ENCODE assay signal across 16 cellular contexts in the genomic region with DNA sequence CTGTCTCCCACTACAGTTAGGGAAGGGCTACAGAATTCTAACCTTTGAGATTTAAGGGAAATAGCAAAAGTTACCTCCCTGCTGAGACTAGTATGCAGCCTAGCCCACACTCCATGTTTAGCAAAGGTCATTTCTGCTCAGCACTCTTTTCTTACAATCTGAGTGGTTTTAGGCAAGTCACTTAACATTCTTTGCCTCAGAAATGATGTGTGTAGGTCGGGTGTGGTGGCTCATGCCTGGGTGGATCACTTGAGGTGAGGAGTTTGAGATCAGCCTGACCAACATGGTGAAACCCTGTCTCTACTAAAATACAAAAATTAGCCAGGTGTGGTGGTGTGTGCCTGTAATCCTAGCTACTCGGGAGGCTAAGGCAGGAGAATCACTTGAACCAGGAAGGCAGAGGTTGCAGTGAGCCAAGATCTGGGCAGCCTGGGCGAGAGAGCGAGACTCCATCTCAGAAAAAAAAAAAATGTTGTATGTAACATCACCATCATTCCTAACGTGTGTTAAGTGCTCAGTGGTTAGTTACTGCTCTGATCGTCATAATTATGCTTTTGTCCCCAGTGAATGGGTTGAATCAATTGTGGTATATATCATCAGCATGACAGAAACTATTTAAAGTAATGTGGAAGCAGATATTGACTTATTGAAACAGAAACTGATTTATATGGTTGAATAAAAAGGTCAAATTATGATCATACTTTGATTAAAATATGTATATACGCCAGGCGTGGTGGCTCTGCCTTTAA.
"Had no signal": no experiment of that assay in that cellular context is flagged by ENCODE, and none has a peak within 500 bp of the region (broad histone marks: within the 10 kb centered on the region; RNA-seq: fewer than 3 reads in every experiment).

No MANE protein-coding gene starts in this region.

- H3K36me3 ChIP-seq: gastrocnemius medialis, heart left ventricle, lower lobe of right lung had no signal

- H3K4me1 ChIP-seq: gastrocnemius medialis had no signal

- H3K9me3 ChIP-seq: gastrocnemius medialis, heart left ventricle, lower lobe of right lung had no signal

- H3K4me3 ChIP-seq: dorsolateral prefrontal cortex, gastrocnemius medialis, heart left ventricle, lower lobe of right lung had no signal

- DNase-seq: activated CD4-positive, alpha-beta T cell treated with anti-CD3 and anti-CD28 coated beads, Interleukin-2, amount 50 U/mL, for 1 hour; activated effector memory CD4-positive, alpha-beta T cell treated with anti-CD3 and anti-CD28 coated beads, Interleukin-2, amount 50 U/mL, for 16 hours; activated naive CD8-positive, alpha-beta T cell treated with anti-CD3 and anti-CD28 coated beads, Interleukin-2, amount 10 ng/mL, durations not matched to agents 7 days and 5 days; activated T-cell treated with anti-CD3 and anti-CD28 coated beads, Interleukin-2, amount 50 U/mL, for 1 hour; dorsolateral prefrontal cortex; endodermal cell; erythroblast; gastrocnemius medialis; heart left ventricle; left cardiac atrium; lower lobe of right lung; naive thymus-derived CD4-positive, alpha-beta T cell; stimulated activated CD4-positive, alpha-beta T cell treated with anti-CD3 and anti-CD28 coated beads, Interleukin-2, amount 100 ng/mL, for 48 hours had no signal

- ATAC-seq: gastrocnemius medialis; left cardiac atrium; lower lobe of right lung; naive thymus-derived CD4-positive, alpha-beta T cell had no signal

- H3K27me3 ChIP-seq: dorsolateral prefrontal cortex, gastrocnemius medialis, heart left ventricle had no signal

- H3K27ac Mint-ChIP-seq: activated naive CD8-positive, alpha-beta T cell treated with anti-CD3 and anti-CD28 coated beads, Interleukin-2, amount 10 ng/mL, durations not matched to agents 7 days and 5 days; endodermal cell; naive thymus-derived CD4-positive, alpha-beta T cell; stimulated activated memory B cell treated with anti-CD40 and anti-IgM and Interleukin-4, amounts not matched to agents 10 μg/mL and 1 μg/mL and 100 μg/mL, for 72 hours; type B pancreatic cell had no signal

- H3K36me3 Mint-ChIP-seq: type B pancreatic cell had no signal

- H3K27ac ChIP-seq: dorsolateral prefrontal cortex, gastrocnemius medialis, heart left ventricle, lower lobe of right lung had no signal

- H3K4me3 Mint-ChIP-seq: activated naive CD8-positive, alpha-beta T cell treated with anti-CD3 and anti-CD28 coated beads, Interleukin-2, amount 10 ng/mL, durations not matched to agents 7 days and 5 days; endodermal cell; naive thymus-derived CD4-positive, alpha-beta T cell; stimulated activated memory B cell treated with anti-CD40 and anti-IgM and Interleukin-4, amounts not matched to agents 10 μg/mL and 1 μg/mL and 100 μg/mL, for 72 hours; T-helper 1 cell treated with Interleukin-12 subunit alpha and Interleukin-12 subunit beta and Interleukin-4 antibody, amounts not matched to agents 30 μg/mL and 1 μg/mL, for 36 hours; type B pancreatic cell had no signal

- H3K27me3 Mint-ChIP-seq: activated naive CD8-positive, alpha-beta T cell treated with anti-CD3 and anti-CD28 coated beads, Interleukin-2, amount 10 ng/mL, durations not matched to agents 7 days and 5 days; naive thymus-derived CD4-positive, alpha-beta T cell; stimulated activated memory B cell treated with anti-CD40 and anti-IgM and Interleukin-4, amounts not matched to agents 10 μg/mL and 1 μg/mL and 100 μg/mL, for 72 hours; type B pancreatic cell had no signal

- H3K9me3 Mint-ChIP-seq: activated naive CD8-positive, alpha-beta T cell treated with anti-CD3 and anti-CD28 coated beads, Interleukin-2, amount 10 ng/mL, durations not matched to agents 7 days and 5 days; endodermal cell; stimulated activated memory B cell treated with anti-CD40 and anti-IgM and Interleukin-4, amounts not matched to agents 10 μg/mL and 1 μg/mL and 100 μg/mL, for 72 hours; T-helper 1 cell treated with Interleukin-12 subunit alpha and Interleukin-12 subunit beta and Interleukin-4 antibody, amounts not matched to agents 30 μg/mL and 1 μg/mL, for 36 hours; type B pancreatic cell had no signal
